In genomic region chr17:50680543-50681259, GRCh38 we compare ENCODE assay signal across 1 cellular context. TPM values are rescaled to one million over a fixed set of nuclear protein-coding genes. Genes with fewer than 3 reads are reported as not detected.
"Had no signal": no experiment of that assay in that cellular context is flagged by ENCODE, and none has a peak within 500 bp of the region (broad histone marks: within the 10 kb centered on the region; RNA-seq: fewer than 3 reads in every experiment).

No MANE protein-coding gene starts in this region.

RNA-seq across cellular contexts. Expression of gene ABCC3, which starts 46.0 kb away (rescaled TPM):
- total RNA-seq: cardiac muscle cell had no signal
